ENCODE assay signal across 1 cellular context in genomic region chr13:97280478-97280877, GRCh38.
TF ChIP-seq lines count a peak whose summit lies in the region.

No MANE protein-coding gene starts in this region.

TF ChIP-seq in GM23338, 12 proteins besides CTCF, POLR2A, EP300 and RAD21 (continued from another document):
- TF ChIP-seq REST (IDR thresholded peaks at IDR 0.05; ENCODE audit: unreplicated experiment), result no peak
- TF ChIP-seq STAT1 (IDR thresholded peaks at IDR 0.05; ENCODE audit: unreplicated experiment), result no peak
- no peak for TF ChIP-seq ZNF462 (CRISPR knock-in tag; IDR thresholded peaks at IDR 0.05)
- no peak for TF ChIP-seq CREB1 (CRISPR knock-in tag; IDR thresholded peaks at IDR 0.05; ENCODE audit: low read depth)
- TF ChIP-seq ZNF331 (CRISPR knock-in tag; IDR thresholded peaks at IDR 0.05; ENCODE audit: low read depth), result no peak
- no peak for TF ChIP-seq NANOG (IDR thresholded peaks at IDR 0.05; ENCODE audit: borderline replicate concordance)
